In genomic region chr2:112027767-112028166, GRCh38 we compare ENCODE assay signal across 11 cellular contexts.
"Had no signal": no experiment of that assay in that cellular context is flagged by ENCODE, and none has a peak within 500 bp of the region (broad histone marks: within the 10 kb centered on the region; RNA-seq: fewer than 3 reads in every experiment).

No MANE protein-coding gene starts in this region.

- H3K4me3 Mint-ChIP-seq: HFFc6 had no signal

- H3K9me3 Mint-ChIP-seq: HFFc6 had no signal

- H3K27ac ChIP-seq: GM23248, HL-60, KMS-11 had no signal

- ATAC-seq: HCT116 had no signal

- H3K27ac Mint-ChIP-seq: HFFc6 had no signal

- DNase-seq: GM23248, GOT3, H7, HFFc6, IMR-90, Karpas-422, KBM-7 had no signal

- H3K36me3 ChIP-seq: HAP-1 had no signal

- H3K4me3 ChIP-seq: GM23248, HAP-1 had no signal

- H3K9me3 ChIP-seq: HAP-1 had no signal
